In the genomic region with DNA sequence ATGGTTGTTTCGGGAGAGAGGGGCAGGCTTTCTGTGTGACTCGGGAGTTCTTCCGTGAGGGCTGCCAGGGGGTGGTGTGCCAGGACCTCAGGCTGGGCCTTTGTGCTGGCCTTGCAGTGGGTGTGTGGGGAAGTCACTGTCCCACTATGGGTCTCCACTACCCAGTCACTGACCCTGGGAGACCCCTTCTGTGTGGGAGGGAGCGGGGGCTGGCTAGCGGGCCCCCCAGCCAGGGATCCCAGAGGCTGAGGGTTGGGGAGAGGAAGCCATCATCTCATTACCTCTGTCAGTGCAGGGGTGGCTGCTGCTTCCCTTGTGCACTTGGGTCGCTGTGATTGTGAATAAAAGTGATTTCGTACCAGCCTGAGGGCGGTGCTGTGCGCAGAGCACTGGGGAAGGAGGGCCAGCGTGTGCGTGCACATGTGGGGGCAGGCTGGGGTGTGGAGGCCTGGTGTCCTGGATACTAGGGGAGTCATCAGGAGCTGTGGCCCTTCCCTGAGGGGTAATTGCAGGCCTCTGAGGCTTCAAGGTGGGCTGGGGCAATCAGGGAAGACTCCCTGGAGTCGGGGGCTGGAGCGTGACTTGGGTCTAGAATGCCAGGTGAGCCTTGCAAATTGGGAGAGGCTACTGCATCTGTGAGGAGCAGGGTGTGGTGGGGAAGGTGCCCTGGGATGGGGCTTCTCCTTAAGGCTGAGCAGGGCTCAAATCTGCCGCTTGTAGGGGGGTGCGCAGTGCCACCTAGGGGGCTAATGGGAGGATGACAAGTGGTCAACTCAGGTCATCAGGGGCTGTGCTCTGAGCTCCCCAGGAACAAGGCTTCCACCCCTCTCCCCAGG, we compare ENCODE assay signal across 1 cellular context.
A peak's percentile ranks its signal among the peaks of the same experiment; 100 is the strongest.
TF ChIP-seq lines count a peak whose summit lies in the region.

No MANE protein-coding gene starts in this region.

TF ChIP-seq in HEK293, 187 proteins besides CTCF, POLR2A, EP300 and RAD21 (continued from another document):
- TF ChIP-seq, protein P1, sequence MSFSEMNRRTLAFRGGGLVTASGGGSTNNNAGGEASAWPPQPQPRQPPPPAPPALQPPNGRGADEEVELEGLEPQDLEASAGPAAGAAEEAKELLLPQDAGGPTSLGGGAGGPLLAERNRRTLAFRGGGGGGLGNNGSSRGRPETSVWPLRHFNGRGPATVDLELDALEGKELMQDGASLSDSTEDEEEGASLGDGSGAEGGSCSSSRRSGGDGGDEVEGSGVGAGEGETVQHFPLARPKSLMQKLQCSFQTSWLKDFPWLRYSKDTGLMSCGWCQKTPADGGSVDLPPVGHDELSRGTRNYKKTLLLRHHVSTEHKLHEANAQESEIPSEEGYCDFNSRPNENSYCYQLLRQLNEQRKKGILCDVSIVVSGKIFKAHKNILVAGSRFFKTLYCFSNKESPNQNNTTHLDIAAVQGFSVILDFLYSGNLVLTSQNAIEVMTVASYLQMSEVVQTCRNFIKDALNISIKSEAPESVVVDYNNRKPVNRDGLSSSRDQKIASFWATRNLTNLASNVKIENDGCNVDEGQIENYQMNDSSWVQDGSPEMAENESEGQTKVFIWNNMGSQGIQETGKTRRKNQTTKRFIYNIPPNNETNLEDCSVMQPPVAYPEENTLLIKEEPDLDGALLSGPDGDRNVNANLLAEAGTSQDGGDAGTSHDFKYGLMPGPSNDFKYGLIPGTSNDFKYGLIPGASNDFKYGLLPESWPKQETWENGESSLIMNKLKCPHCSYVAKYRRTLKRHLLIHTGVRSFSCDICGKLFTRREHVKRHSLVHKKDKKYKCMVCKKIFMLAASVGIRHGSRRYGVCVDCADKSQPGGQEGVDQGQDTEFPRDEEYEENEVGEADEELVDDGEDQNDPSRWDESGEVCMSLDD (tag by site-specific recombination; IDR thresholded peaks at IDR 0.05), result no peak
- TF ChIP-seq ZNF629 (tag by site-specific recombination; IDR thresholded peaks at IDR 0.05) (no peak), ZBTB8A (tag by site-specific recombination; IDR thresholded peaks at IDR 0.05) (0 out of 2 replicates have a peak, but pooled peaks have one; percentile 41), ZNF302 (tag by site-specific recombination; IDR thresholded peaks at IDR 0.05; ENCODE audit: low read depth) (no peak), HOXC10 (CRISPR knock-in tag; IDR thresholded peaks at IDR 0.05) (no peak), ZFHX2 (tag by site-specific recombination; conservative IDR thresholded peaks at IDR 0.05) (no peak), ZNF623 (tag by site-specific recombination; IDR thresholded peaks at IDR 0.05) (no peak)
